In the genomic region with DNA sequence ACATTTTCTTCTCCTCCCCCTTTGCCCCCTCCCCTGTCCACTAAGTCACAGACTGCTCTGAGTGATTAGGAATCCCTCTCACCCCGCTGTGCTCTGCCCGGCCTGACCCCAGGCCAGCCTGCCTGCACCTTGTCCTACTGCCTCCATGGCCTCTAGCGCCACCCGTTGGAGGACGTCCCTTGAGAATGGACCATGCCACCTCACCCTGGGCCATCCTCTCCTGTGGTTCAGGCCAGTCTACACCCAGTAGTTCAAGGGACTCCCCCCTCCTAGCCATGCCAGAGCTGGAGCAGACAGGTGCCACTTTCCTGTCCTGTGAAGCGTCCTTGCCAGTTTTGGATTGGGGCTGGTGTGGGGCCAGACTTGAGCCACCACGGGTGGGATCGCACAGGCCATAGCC, we compare ENCODE assay signal across 13 cellular contexts. TPM values are rescaled to one million over a fixed set of nuclear protein-coding genes. Genes with fewer than 3 reads are reported as not detected.
DNase-seq lines count a peak whose midpoint lies in the region; ATAC-seq and TF ChIP-seq lines count a peak whose summit lies in the region.
"Had no signal": no experiment of that assay in that cellular context is flagged by ENCODE, and none has a peak within 500 bp of the region (broad histone marks: within the 10 kb centered on the region; RNA-seq: fewer than 3 reads in every experiment).

No MANE protein-coding gene starts in this region.

- no peak overlapping the region for H2BK5ac ChIP-seq in mesendoderm (ENCODE audit: low read length)

- DNase-seq in left ventricle myocardium superior (peak; percentile 21), heart left ventricle (no peak), NCI-H146 (lab: John Stamatoyannopoulos, UW) (no peak), mesendoderm (no peak)
- DNase-seq: Calu3, GOT3, KBM-7, NCI-H226 had no signal

- H3K79me1 ChIP-seq in mesendoderm (ENCODE audit: low read length), result no peaks in the 10 kb centered on the region

- intact Hi-C loops in left ventricle myocardium superior (cut with micrococcal nuclease), result no loop called here
- intact Hi-C loops in heart left ventricle (cut with DNase I), result loop anchor here in 1 of 10 donors (10.0 kb wide), 1 partner anchor 65 kb away; a partner anchor contains a TSS

- H3K36me3 ChIP-seq in heart left ventricle (peaks cover 0 to 49% (median 28%) of the 10 kb centered on the region in 9 donors), mesendoderm (ENCODE audit: control insufficient read depth, insufficient read depth, low read length) (no peaks in the 10 kb centered on the region)
- H3K36me3 ChIP-seq: cardiac muscle cell, pancreas had no signal

- H4K5ac ChIP-seq in mesendoderm (ENCODE audit: low read length), result no peak overlapping the region

- H3K79me2 ChIP-seq in mesendoderm (ENCODE audit: control insufficient read depth, insufficient read depth, low read length), result no peaks in the 10 kb centered on the region

- no peaks in the 10 kb centered on the region for H3K9me3 ChIP-seq in heart left ventricle
- H3K9me3 ChIP-seq: pancreas had no signal

- 71 to 89% (median 78%) methylated on average over 5 to 8 of the region's 8 CpGs for WGBS in heart left ventricle, 4 donors
- no CpG with 5 or more reads among the region's 8 CpGs for WGBS in mesendoderm (ENCODE audit: extremely low coverage, insufficient coverage, low lambda C conversion rate)

- no peak overlapping the region for H2BK15ac ChIP-seq in mesendoderm (replicated peaks; ENCODE audit: low read depth)

- H3K9ac ChIP-seq in mesendoderm (ENCODE audit: low read length), result no peak overlapping the region

- no peak overlapping the region for H3K56ac ChIP-seq in mesendoderm (ENCODE audit: low read length)

- H3K18ac ChIP-seq in mesendoderm (ENCODE audit: low read length), result no peak overlapping the region

- H4K8ac ChIP-seq in mesendoderm (ENCODE audit: low read depth, low read length), result no peak overlapping the region

- ATAC-seq in left ventricle myocardium superior (no peak), heart left ventricle (no peak), esophagus mucosa (peak; percentile 5), GM21381 (IDR thresholded peaks at IDR 0.05; ENCODE audit: unreplicated experiment) (no peak)

- no peak overlapping the region for H3K4me2 ChIP-seq in mesendoderm (ENCODE audit: low read length)

- H3K27me3 ChIP-seq in heart left ventricle, result peaks cover 0 to 43% (median 0%) of the 10 kb centered on the region in 9 donors
- no peaks in the 10 kb centered on the region for H3K27me3 ChIP-seq in mesendoderm (ENCODE audit: insufficient read depth, low read length, poor library complexity)
- H3K27me3 ChIP-seq: cardiac muscle cell had no signal

- TF ChIP-seq CTCF in heart left ventricle (IDR thresholded peaks at IDR 0.05), result no peak

- H2BK120ac ChIP-seq in mesendoderm (ENCODE audit: low read depth, low read length), result no peak overlapping the region

- H3K4me3 ChIP-seq in heart left ventricle (no peak overlapping the region), mesendoderm (ENCODE audit: low read length) (no peak overlapping the region)
- H3K4me3 ChIP-seq: cardiac muscle cell, pancreas, skin epidermis had no signal

- H3K27ac ChIP-seq in heart left ventricle (no peak overlapping the region), mesendoderm (ENCODE audit: low read depth, low read length) (no peak overlapping the region)
- H3K27ac ChIP-seq: cardiac muscle cell, pancreas, skin epidermis had no signal

- no peak overlapping the region for H3K4ac ChIP-seq in mesendoderm (ENCODE audit: low read depth, low read length)

- no peak overlapping the region for H3K23ac ChIP-seq in mesendoderm (ENCODE audit: low read length)

- no peak for TF ChIP-seq POLR2A in heart left ventricle (IDR thresholded peaks at IDR 0.05)

- H3K4me1 ChIP-seq in heart left ventricle (peaks cover 0 to 31% (median 1%) of the 10 kb centered on the region in 12 donors), mesendoderm (ENCODE audit: control insufficient read depth, low read depth, low read length) (no peaks in the 10 kb centered on the region)
- H3K4me1 ChIP-seq: pancreas had no signal

- no peak overlapping the region for H2AK5ac ChIP-seq in mesendoderm (ENCODE audit: low read length)

RNA-seq across cellular contexts. Expression of a gene that starts 9.7 kb away (rescaled TPM):
- total RNA-seq in left ventricle myocardium superior (33.9 TPM), heart left ventricle (10 to 100 TPM; 22.0 to 79.2 (median 29.7) TPM), esophagus mucosa (97.8 TPM)
- polyA plus RNA-seq in heart left ventricle, result 10 to 100 TPM; 23.8 to 89.3 TPM
- polyA plus RNA-seq in mesendoderm (2013, experiment 1 of 2), result 41.3 TPM
- 39.9 TPM for polyA plus RNA-seq in mesendoderm (2013, experiment 2 of 2)

RNA-seq across cellular contexts. Expression of a gene that starts 56.9 kb away (rescaled TPM):
- 6.0 TPM for total RNA-seq in left ventricle myocardium superior
- 10 to 100 TPM in 2 of 9 donors, 1 to 10 TPM in 7; 3.5 to 11.4 (median 8.3) TPM for total RNA-seq in heart left ventricle
- 1 to 10 TPM; 3.2 to 7.0 TPM for polyA plus RNA-seq in heart left ventricle
- total RNA-seq in esophagus mucosa, result 5.1 TPM
- 1.2 TPM for polyA plus RNA-seq in mesendoderm (2013, experiment 1 of 2)
- polyA plus RNA-seq in mesendoderm (2013, experiment 2 of 2), result 1.2 TPM

RNA-seq across cellular contexts. Expression of a gene that starts 57.8 kb away (rescaled TPM):
- total RNA-seq in left ventricle myocardium superior (27.0 TPM), heart left ventricle (10 to 100 TPM; 22.7 to 72.6 (median 34.8) TPM), esophagus mucosa (33.0 TPM)
- polyA plus RNA-seq in heart left ventricle, result 10 to 100 TPM; 11.8 to 23.0 TPM
- 76.6 TPM for polyA plus RNA-seq in mesendoderm (2013, experiment 1 of 2)
- 74.0 TPM for polyA plus RNA-seq in mesendoderm (2013, experiment 2 of 2)
